1 cellular context compared by ENCODE assay signal in the genomic region with DNA sequence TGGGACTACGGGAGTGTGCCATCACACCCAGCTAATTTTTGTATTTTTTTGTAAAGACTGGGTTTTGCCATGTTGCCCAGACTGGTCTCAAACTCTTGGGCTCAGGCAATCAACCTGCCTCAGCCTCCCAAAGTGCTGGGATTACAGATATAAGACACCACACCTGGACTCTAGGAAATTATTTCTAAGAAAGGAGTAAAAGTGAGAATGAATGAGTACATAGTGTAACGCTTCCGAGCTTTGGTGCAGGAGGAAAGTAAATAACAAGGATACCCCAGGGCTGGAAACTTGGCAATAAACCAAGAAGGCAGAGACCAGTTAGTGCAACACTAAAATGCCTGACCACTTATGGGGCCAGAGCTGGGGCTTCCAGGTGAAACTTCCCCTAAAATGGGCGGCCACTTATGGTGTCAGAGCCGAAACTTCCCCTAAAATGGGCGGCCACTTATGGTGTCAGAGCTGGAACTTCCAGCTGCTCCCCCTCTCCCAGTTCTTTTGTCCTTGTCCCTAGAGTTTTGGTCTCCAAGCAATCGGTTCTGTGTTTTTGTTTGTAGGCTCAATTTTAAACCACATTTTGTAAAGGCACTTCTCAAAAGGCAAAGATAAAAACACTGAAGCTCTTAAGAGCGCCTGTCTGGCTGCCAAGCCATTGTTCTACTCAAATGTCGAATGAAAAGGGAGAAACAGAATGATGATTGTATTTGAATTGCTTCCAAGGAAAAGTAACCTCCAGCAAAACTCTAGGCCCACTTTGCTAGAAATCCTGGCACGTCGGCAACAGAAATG.
A peak's percentile ranks its signal among the peaks of the same experiment; 100 is the strongest.
TF ChIP-seq lines count a peak whose summit lies in the region.

No MANE protein-coding gene starts in this region.

TF ChIP-seq in GM12878, 131 proteins besides CTCF, POLR2A, EP300 and RAD21:
- TF ChIP-seq, protein P1, sequence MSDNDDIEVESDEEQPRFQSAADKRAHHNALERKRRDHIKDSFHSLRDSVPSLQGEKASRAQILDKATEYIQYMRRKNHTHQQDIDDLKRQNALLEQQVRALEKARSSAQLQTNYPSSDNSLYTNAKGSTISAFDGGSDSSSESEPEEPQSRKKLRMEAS (IDR thresholded peaks at IDR 0.05; ENCODE audit: low read depth, low read length) = no peak
- 0 out of 2 replicates have a peak, but pooled peaks have one; percentile 18 for TF ChIP-seq YY1 (IDR thresholded peaks at IDR 0.05; ENCODE audit: low read depth, low read length)
